In the genomic region with DNA sequence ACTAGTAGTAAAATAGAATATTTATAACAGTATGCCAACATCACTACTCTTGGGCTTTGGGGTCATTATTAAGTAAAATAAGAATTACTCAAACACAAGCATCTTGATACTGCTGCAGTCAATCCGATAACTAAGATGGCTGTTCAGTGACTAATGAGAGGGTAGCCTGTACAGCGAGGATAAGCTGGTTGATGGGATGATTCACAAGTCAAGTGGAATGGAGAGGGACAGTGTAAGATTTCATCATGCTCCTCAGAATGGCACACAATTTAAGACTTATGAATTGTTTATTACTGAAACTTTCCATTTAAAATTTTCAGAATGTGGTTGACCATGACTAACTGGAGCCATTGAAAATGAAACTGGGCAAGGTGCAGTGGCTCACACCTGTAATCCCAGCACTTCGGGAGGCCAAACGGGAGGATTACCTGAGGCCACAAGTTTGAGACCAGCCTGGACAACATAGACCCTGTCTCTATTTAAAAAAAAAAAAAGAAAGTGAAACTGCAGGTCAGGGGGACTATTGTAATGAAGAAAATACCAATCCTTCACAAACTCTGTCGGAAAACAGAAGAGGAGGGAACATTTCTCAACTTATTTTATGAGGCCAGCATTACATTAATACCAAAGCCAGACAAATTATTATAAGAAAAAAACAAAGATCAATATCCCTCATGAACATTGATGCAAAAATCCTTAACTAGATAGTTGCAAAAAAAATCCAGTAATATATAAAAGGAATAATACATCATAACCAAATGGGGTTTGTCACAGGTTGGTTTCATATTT, we compare ENCODE assay signal across 8 cellular contexts. TPM values are rescaled to one million over a fixed set of nuclear protein-coding genes. Genes with fewer than 3 reads are reported as not detected.
DNase-seq lines count a peak whose midpoint lies in the region; ATAC-seq and TF ChIP-seq lines count a peak whose summit lies in the region.

No MANE protein-coding gene starts in this region.

- peak overlapping the region; percentile 96 for H3K27ac Mint-ChIP-seq in HFFc6

- peaks cover 29% of the 10 kb centered on the region for H3K36me3 Mint-ChIP-seq in HFFc6 (ENCODE audit: low read depth)

- ATAC-seq in gastroesophageal sphincter, result no peak
- ATAC-seq in HG02884 (IDR thresholded peaks at IDR 0.05; ENCODE audit: unreplicated experiment), result no peak
- no peak for ATAC-seq in HG03571 (IDR thresholded peaks at IDR 0.05; ENCODE audit: unreplicated experiment)

- DNase-seq in DMS53 treated with DMSO at 0.1 percent for 48 hours (lab: John Stamatoyannopoulos, UW; ENCODE audit: unreplicated experiment) (peak; percentile 79), HFFc6 (peak; percentile 92), SW 1271 (lab: John Stamatoyannopoulos, UW) (peak; percentile 64 to 89), glomerular visceral epithelial cell (ENCODE audit: extremely low spot score) (peak; percentile 72), DMS153 treated with DMSO at 0.1 percent for 48 hours (lab: John Stamatoyannopoulos, UW; ENCODE audit: unreplicated experiment) (no peak)

- H3K27ac ChIP-seq in gastroesophageal sphincter, result no peak overlapping the region

- TF ChIP-seq POLR2A in gastroesophageal sphincter (IDR thresholded peaks at IDR 0.05), result no peak

- H3K27me3 ChIP-seq in gastroesophageal sphincter, result no peaks in the 10 kb centered on the region

- H3K27me3 Mint-ChIP-seq in HFFc6 (ENCODE audit: insufficient read depth), result no peaks in the 10 kb centered on the region; the same call in 1 of the 2 replicates

- no peak for TF ChIP-seq EP300 in gastroesophageal sphincter (IDR thresholded peaks at IDR 0.05)

- no peak overlapping the region for H3K4me3 ChIP-seq in gastroesophageal sphincter

- peaks cover 0 to 60% (median 0%) of the 10 kb centered on the region in 3 donors for H3K4me1 ChIP-seq in gastroesophageal sphincter

- WGBS in gastroesophageal sphincter (ENCODE audit: low coverage in 1 of 2), 2 donors, result 74 to 85% methylated on average over 3 to 5 of the region's 5 CpGs

- no peaks in the 10 kb centered on the region for H3K9me3 Mint-ChIP-seq in HFFc6

- H3K9me3 ChIP-seq in gastroesophageal sphincter, result no peaks in the 10 kb centered on the region

- peaks cover 47% of the 10 kb centered on the region for H3K4me1 Mint-ChIP-seq in HFFc6 (ENCODE audit: low read depth)

- TF ChIP-seq CTCF in HFFc6 (IDR thresholded peaks at IDR 0.05), result no peak
- TF ChIP-seq CTCF in gastroesophageal sphincter (IDR thresholded peaks at IDR 0.05), result no peak

- peak overlapping the region; percentile 89 for H3K4me3 Mint-ChIP-seq in HFFc6

- peaks cover 0 to 4% of the 10 kb centered on the region in 2 donors for H3K36me3 ChIP-seq in gastroesophageal sphincter

RNA-seq across cellular contexts. Expression of a gene that starts 11.2 kb away (rescaled TPM):
- 10 to 100 TPM; 31.4 to 37.3 (median 34.1) TPM for total RNA-seq in HFFc6 (2021; fragmentation: NEBNext Ultra II Directional; extraction: Animal tissue kit (Norgen Biotek cat#: 25700))
- total RNA-seq in gastroesophageal sphincter, result 10 to 100 TPM; 16.6 to 31.1 (median 22.0) TPM

RNA-seq across cellular contexts. Expression of a gene that starts 16.3 kb away (rescaled TPM):
- total RNA-seq in HFFc6 (2021; fragmentation: NEBNext Ultra II Directional; extraction: Animal tissue kit (Norgen Biotek cat#: 25700)), result 10 to 100 TPM; 46.7 to 64.4 (median 61.4) TPM
- 10 to 100 TPM; 10.1 to 35.3 (median 20.2) TPM for total RNA-seq in gastroesophageal sphincter
